Comparison of ENCODE assay signal across 19 cellular contexts in the genomic region with DNA sequence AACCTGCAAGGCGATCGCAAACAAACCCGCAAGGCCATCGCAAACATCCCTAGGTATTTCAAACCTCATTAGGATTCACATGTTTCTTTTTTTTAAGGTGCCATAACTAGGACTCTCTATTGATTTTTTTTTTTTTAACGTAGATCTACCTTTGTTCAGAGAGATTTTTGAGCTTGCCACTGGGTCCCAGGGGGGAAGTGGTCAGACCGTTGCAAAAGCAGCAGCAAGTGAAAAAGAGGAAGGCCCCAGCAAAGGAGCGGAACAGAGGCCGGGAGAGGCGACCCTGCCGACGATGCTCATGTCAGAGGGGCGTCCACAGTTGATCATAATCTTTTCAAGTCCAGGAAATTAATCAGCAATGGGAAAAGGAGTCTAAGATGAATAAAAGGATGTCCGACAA. TPM values are rescaled to one million over a fixed set of nuclear protein-coding genes. Genes with fewer than 3 reads are reported as not detected.
A peak's percentile ranks its signal among the peaks of the same experiment; 100 is the strongest.
DNase-seq lines count a peak whose midpoint lies in the region; ATAC-seq, FAIRE-seq and TF ChIP-seq lines count a peak whose summit lies in the region.
"Had no signal": no experiment of that assay in that cellular context is flagged by ENCODE, and none has a peak within 500 bp of the region (broad histone marks: within the 10 kb centered on the region; RNA-seq: fewer than 3 reads in every experiment).

No MANE protein-coding gene starts in this region.

- no peaks in the 10 kb centered on the region for H3K9me2 ChIP-seq in Karpas-422 (replicated peaks; ENCODE audit: insufficient read depth, low read length)

- H3K79me2 ChIP-seq in Karpas-422 (ENCODE audit: low read length): no peaks in the 10 kb centered on the region

- no peak overlapping the region for H2AFZ ChIP-seq in Karpas-422 (ENCODE audit: low read length)

- TF ChIP-seq POLR2A in GM12891 (IDR thresholded peaks at IDR 0.05; ENCODE audit: low read depth, low read length): no peak
- no peak for TF ChIP-seq POLR2A in breast epithelium (IDR thresholded peaks at IDR 0.05)

- H3K4me1 Mint-ChIP-seq in T-helper 17 cell: peaks cover 4% of the 10 kb centered on the region
- H3K4me1 Mint-ChIP-seq in memory B cell: peaks cover 17% of the 10 kb centered on the region
- H3K4me1 Mint-ChIP-seq: CD4-positive, CD25-positive, alpha-beta regulatory T cell; nephron had no signal

- H3K27ac ChIP-seq in Karpas-422 (ENCODE audit: low read length) (no peak overlapping the region), breast epithelium (no peak overlapping the region)
- H3K27ac ChIP-seq: colonic mucosa, esophagus squamous epithelium, transverse colon had no signal

- H3K4me3 ChIP-seq in Karpas-422 (ENCODE audit: low read length): peak overlapping the region; percentile 47; the same call in 1 of the 2 replicates
- no peak overlapping the region for H3K4me3 ChIP-seq in breast epithelium
- H3K4me3 ChIP-seq: colonic mucosa, esophagus squamous epithelium, transverse colon had no signal

- H3K9me3 ChIP-seq in Karpas-422 (ENCODE audit: low read length): no peaks in the 10 kb centered on the region
- no peaks in the 10 kb centered on the region for H3K9me3 ChIP-seq in T-helper 17 cell (ENCODE audit: control insufficient read depth, low read length, poor library complexity, severe bottlenecking)
- no peaks in the 10 kb centered on the region for H3K9me3 ChIP-seq in breast epithelium
- H3K9me3 ChIP-seq: colonic mucosa, esophagus squamous epithelium, transverse colon had no signal

- intact Hi-C loops in breast epithelium (cut with DNase I; ENCODE audit: low total_unique reads): no loop called here

- H3K27me3 ChIP-seq in Karpas-422 (ENCODE audit: low read length) (0 out of 2 replicates have a peak, but pooled peaks cover 2% of the 10 kb centered on the region), breast epithelium (peaks cover 0 to 11% of the 10 kb centered on the region in 2 donors)

- peak; percentile 27 for ATAC-seq in T-helper 17 cell
- peak; percentile 85 for ATAC-seq in memory B cell (ENCODE audit: low read depth)
- ATAC-seq: left colon had no signal

- no peaks in the 10 kb centered on the region for H3K36me3 ChIP-seq in Karpas-422 (ENCODE audit: insufficient read depth, low read length)
- H3K36me3 ChIP-seq in breast epithelium: no peaks in the 10 kb centered on the region
- H3K36me3 ChIP-seq: colonic mucosa, esophagus squamous epithelium, transverse colon had no signal

- no peak for DNase-seq in GM12891 (ENCODE audit: insufficient read length, low spot score)
- DNase-seq in Karpas-422: peak; percentile 74
- no peak for DNase-seq in T-helper 17 cell
- peak; percentile 38 to 49 for DNase-seq in memory B cell (ENCODE audit: low spot score in 2 of 2)
- DNase-seq in NCI-H82 treated with DMSO at 0.1 percent for 48 hours (lab: John Stamatoyannopoulos, UW; ENCODE audit: unreplicated experiment): no peak
- no peak for DNase-seq in cortex of kidney (lab: John Stamatoyannopoulos, UW)
- DNase-seq in superior temporal gyrus (ENCODE audit: extremely low spot score): no peak
- DNase-seq in breast epithelium (ENCODE audit: low spot score in 2 of 2): no peak
- DNase-seq: activated CD4-positive, alpha-beta T cell treated with anti-CD3 and anti-CD28 coated beads, Interleukin-2, amount 10 ng/mL, durations not matched to agents 7 days and 5 days; CD4-positive, CD25-positive, alpha-beta regulatory T cell; colonic mucosa; esophagus squamous epithelium; left colon; NCI-H1417; transverse colon had no signal

- peak; percentile 57 for FAIRE-seq in GM12891 (lab: Jason Lieb, UNC)
- FAIRE-seq: GM12892, RCC 7860 had no signal

- H3K27ac Mint-ChIP-seq in T-helper 17 cell (no peak overlapping the region), memory B cell (no peak overlapping the region)
- H3K27ac Mint-ChIP-seq: activated CD4-positive, alpha-beta T cell treated with anti-CD3 and anti-CD28 coated beads, Interleukin-2, amount 10 ng/mL, durations not matched to agents 7 days and 5 days; CD4-positive, CD25-positive, alpha-beta regulatory T cell; nephron; T-helper 1 cell treated with Interleukin-12 subunit alpha and Interleukin-12 subunit beta and Interleukin-4 antibody, amounts not matched to agents 30 μg/mL and 1 μg/mL, for 36 hours had no signal

- no peak for TF ChIP-seq CTCF in breast epithelium (IDR thresholded peaks at IDR 0.05)

- no peaks in the 10 kb centered on the region for H4K20me1 ChIP-seq in Karpas-422 (ENCODE audit: insufficient read depth, low read depth, low read length)

- no peak overlapping the region for H3K9ac ChIP-seq in Karpas-422 (ENCODE audit: low read length)

- H3K27me3 Mint-ChIP-seq in T-helper 17 cell (peaks cover 48% of the 10 kb centered on the region), memory B cell (peaks cover 17% of the 10 kb centered on the region)

- H3K36me3 Mint-ChIP-seq in T-helper 17 cell (ENCODE audit: low read depth) (peaks cover 2% of the 10 kb centered on the region), memory B cell (no peaks in the 10 kb centered on the region)
- H3K36me3 Mint-ChIP-seq: CD4-positive, CD25-positive, alpha-beta regulatory T cell had no signal

- H3K9me3 Mint-ChIP-seq in memory B cell: no peaks in the 10 kb centered on the region
- H3K9me3 Mint-ChIP-seq: activated CD4-positive, alpha-beta T cell treated with anti-CD3 and anti-CD28 coated beads, Interleukin-2, amount 10 ng/mL, durations not matched to agents 7 days and 5 days; CD4-positive, CD25-positive, alpha-beta regulatory T cell; nephron; T-helper 1 cell treated with Interleukin-12 subunit alpha and Interleukin-12 subunit beta and Interleukin-4 antibody, amounts not matched to agents 30 μg/mL and 1 μg/mL, for 36 hours had no signal

- H3K4me2 ChIP-seq in Karpas-422 (ENCODE audit: low read depth, low read length, poor library complexity, severe bottlenecking): peak overlapping the region; percentile 66

- H3K4me3 Mint-ChIP-seq in T-helper 17 cell (peak overlapping the region; percentile 16), memory B cell (peak overlapping the region; percentile 1)
- H3K4me3 Mint-ChIP-seq: activated CD4-positive, alpha-beta T cell treated with anti-CD3 and anti-CD28 coated beads, Interleukin-2, amount 10 ng/mL, durations not matched to agents 7 days and 5 days; CD4-positive, CD25-positive, alpha-beta regulatory T cell; nephron; T-helper 1 cell treated with Interleukin-12 subunit alpha and Interleukin-12 subunit beta and Interleukin-4 antibody, amounts not matched to agents 30 μg/mL and 1 μg/mL, for 36 hours had no signal

- H3K4me1 ChIP-seq in Karpas-422 (ENCODE audit: low read length) (peaks cover 35% of the 10 kb centered on the region), breast epithelium (peaks cover 0 to 5% of the 10 kb centered on the region in 2 donors)
- H3K4me1 ChIP-seq: colonic mucosa had no signal

TF ChIP-seq in GM12891, 5 proteins besides CTCF, POLR2A, EP300 and RAD21:
- TF ChIP-seq POLR2AphosphoS5 (IDR thresholded peaks at IDR 0.05; ENCODE audit: low read depth, low read length) (no peak), PAX5 (IDR thresholded peaks at IDR 0.05; ENCODE audit: insufficient read depth, low read length, severe bottlenecking) (no peak), TAF1 (IDR thresholded peaks at IDR 0.05; ENCODE audit: low read depth, low read length) (no peak), POU2F2 (IDR thresholded peaks at IDR 0.05; ENCODE audit: low read depth, low read length) (no peak), SPI1 (IDR thresholded peaks at IDR 0.05; ENCODE audit: low read depth, low read length) (peak; percentile 88)

RNA-seq across cellular contexts. Expression of gene FLT1, which starts 32.7 kb away (rescaled TPM):
- 0.55 TPM for polyA plus RNA-seq in GM12891 (2012; ENCODE audit: low read depth, missing spikeins)
- not detected in 2 replicates for total RNA-seq in Karpas-422 (2014; rRNA removed; shearing (Covaris generic); ENCODE audit: low replicate concordance)
- under 1 TPM; 0.27 to 0.42 TPM for total RNA-seq in T-helper 17 cell
- total RNA-seq in breast epithelium: 10 to 100 TPM; 17.0 to 44.6 (median 29.0) TPM

Comparison
In these comparisons a context has a peak if more than half of its experiments do, and no peak if none do; other contexts are left out.
1. DNase-seq: peak in Karpas-422 (single experiment) and memory B cell (2 of 2); none in GM12891 (single experiment), T-helper 17 cell (0 of 3), NCI-H82 treated with DMSO at 0.1 percent for 48 hours (single experiment), cortex of kidney (single experiment), superior temporal gyrus (single experiment) and breast epithelium (0 of 2).
2. RNA of gene FLT1, which starts 32.7 kb away (total RNA-seq): 17.0 to 44.6 TPM in breast epithelium; 0.27 to 0.42 TPM in T-helper 17 cell and not detected in Karpas-422; every median in the first group is over 10 times any median in the second.